ENCODE assay signal across 9 cellular contexts in genomic region chr12:15863984-15864383, GRCh38. TPM values are rescaled to one million over a fixed set of nuclear protein-coding genes. Genes with fewer than 3 reads are reported as not detected.
DNase-seq lines count a peak whose midpoint lies in the region; ATAC-seq lines count a peak whose summit lies in the region.
"Had no signal": no experiment of that assay in that cellular context is flagged by ENCODE, and none has a peak within 500 bp of the region (broad histone marks: within the 10 kb centered on the region; RNA-seq: fewer than 3 reads in every experiment).

No MANE protein-coding gene starts in this region.

- peak overlapping the region; percentile 22 for H3K27ac Mint-ChIP-seq in activated naive CD8-positive, alpha-beta T cell treated with anti-CD3 and anti-CD28 coated beads, Interleukin-2, amount 10 ng/mL, durations not matched to agents 7 days and 5 days

- peaks cover 8% of the 10 kb centered on the region for H3K4me1 Mint-ChIP-seq in activated naive CD8-positive, alpha-beta T cell treated with anti-CD3 and anti-CD28 coated beads, Interleukin-2, amount 10 ng/mL, durations not matched to agents 7 days and 5 days

- POLR2A ChIA-PET in activated naive CD8-positive, alpha-beta T cell treated with anti-CD3 and anti-CD28 coated beads, Interleukin-2, amount 10 ng/mL, durations not matched to agents 7 days and 5 days (lab: Charles Lee), result no interaction called here

- no peak for DNase-seq in activated naive CD8-positive, alpha-beta T cell treated with anti-CD3 and anti-CD28 coated beads, Interleukin-2, amount 10 ng/mL, durations not matched to agents 7 days and 5 days
- DNase-seq in NCI-H1048 (lab: John Stamatoyannopoulos, UW) (no peak), DMS 273 (lab: John Stamatoyannopoulos, UW; ENCODE audit: unreplicated experiment) (no peak), HuH-7.5 (ENCODE audit: low spot score) (no peak), NCI-H510A (lab: John Stamatoyannopoulos, UW) (no peak)
- DNase-seq: NCI-H524 had no signal

- H3K36me3 Mint-ChIP-seq in activated naive CD8-positive, alpha-beta T cell treated with anti-CD3 and anti-CD28 coated beads, Interleukin-2, amount 10 ng/mL, durations not matched to agents 7 days and 5 days, result no peaks in the 10 kb centered on the region

- H3K9me3 Mint-ChIP-seq in activated naive CD8-positive, alpha-beta T cell treated with anti-CD3 and anti-CD28 coated beads, Interleukin-2, amount 10 ng/mL, durations not matched to agents 7 days and 5 days, result no peaks in the 10 kb centered on the region

- ATAC-seq in GM18502 (IDR thresholded peaks at IDR 0.05; ENCODE audit: poor library complexity, unreplicated experiment) (peak; percentile 92), GM21515 (IDR thresholded peaks at IDR 0.05; ENCODE audit: unreplicated experiment) (peak; percentile 87), HG03457 (IDR thresholded peaks at IDR 0.05; ENCODE audit: unreplicated experiment) (peak; percentile 91)
- ATAC-seq in activated naive CD8-positive, alpha-beta T cell treated with anti-CD3 and anti-CD28 coated beads, Interleukin-2, amount 10 ng/mL, durations not matched to agents 7 days and 5 days (ENCODE audit: low read depth), result no peak

- H3K4me3 Mint-ChIP-seq in activated naive CD8-positive, alpha-beta T cell treated with anti-CD3 and anti-CD28 coated beads, Interleukin-2, amount 10 ng/mL, durations not matched to agents 7 days and 5 days, result peak overlapping the region; percentile 57

- H3K27me3 Mint-ChIP-seq in activated naive CD8-positive, alpha-beta T cell treated with anti-CD3 and anti-CD28 coated beads, Interleukin-2, amount 10 ng/mL, durations not matched to agents 7 days and 5 days, result peaks cover 26% of the 10 kb centered on the region

RNA-seq across cellular contexts. Expression of gene STRAP, which starts 18.2 kb away (rescaled TPM):
- 10 to 100 TPM; 59.3 to 60.3 TPM for total RNA-seq in activated naive CD8-positive, alpha-beta T cell treated with anti-CD3 and anti-CD28 coated beads, Interleukin-2, amount 10 ng/mL, durations not matched to agents 7 days and 5 days

RNA-seq across cellular contexts. Expression of gene DERA, which starts 47.1 kb away (rescaled TPM):
- 10 to 100 TPM; 22.5 to 23.4 TPM for total RNA-seq in activated naive CD8-positive, alpha-beta T cell treated with anti-CD3 and anti-CD28 coated beads, Interleukin-2, amount 10 ng/mL, durations not matched to agents 7 days and 5 days
